In the genomic region with DNA sequence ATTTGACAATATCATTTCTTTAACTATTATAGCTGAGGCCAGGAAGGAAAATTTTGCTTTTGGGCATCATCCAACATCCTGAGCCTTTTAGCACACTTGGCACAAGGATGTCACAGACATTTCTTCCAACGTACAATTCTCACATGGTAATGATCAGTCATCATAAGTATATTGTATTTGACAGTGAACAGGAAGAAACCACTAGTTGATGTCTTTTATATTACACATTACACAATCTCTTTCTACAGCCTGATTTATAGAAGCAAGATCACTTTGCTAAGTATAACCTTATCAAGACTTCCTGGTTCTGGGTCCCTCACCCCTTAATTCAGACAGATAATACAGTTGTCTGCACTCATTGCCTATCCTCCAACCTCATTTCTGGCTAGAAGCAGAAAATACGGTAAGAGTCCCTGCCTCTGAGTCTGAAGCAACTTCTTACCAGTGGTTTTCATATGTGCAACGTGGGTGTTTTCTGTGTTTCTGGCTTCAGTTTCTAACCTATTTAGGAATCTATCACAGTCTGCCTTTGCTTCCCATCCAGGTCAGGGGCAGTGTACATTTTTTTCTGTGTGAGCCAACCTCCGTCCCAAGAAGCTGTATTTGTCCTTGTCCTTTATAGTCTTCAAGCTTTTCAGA, we compare ENCODE assay signal across 21 cellular contexts.
DNase-seq lines count a peak whose midpoint lies in the region; ATAC-seq, FAIRE-seq and TF ChIP-seq lines count a peak whose summit lies in the region.
"Had no signal": no experiment of that assay in that cellular context is flagged by ENCODE, and none has a peak within 500 bp of the region (broad histone marks: within the 10 kb centered on the region; RNA-seq: fewer than 3 reads in every experiment).

No MANE protein-coding gene starts in this region.

- H3K36me3 ChIP-seq in endothelial cell of umbilical vein (ENCODE audit: control insufficient read depth in 2 of 2, extremely low read depth in 1 of 2, insufficient read depth in 2 of 2, low read length in 2 of 2) = peaks cover 2 to 5% of the 10 kb centered on the region in 2 experiments

- H3K9me1 ChIP-seq in endothelial cell of umbilical vein (replicated peaks; ENCODE audit: control insufficient read depth, extremely low read depth, insufficient read depth, low read length) = no peaks in the 10 kb centered on the region

- no peak overlapping the region for H3K27ac ChIP-seq in endothelial cell of umbilical vein (ENCODE audit: insufficient read depth, low read depth, low read length)

- H3K27me3 ChIP-seq in endothelial cell of umbilical vein (ENCODE audit: control insufficient read depth in 2 of 2, insufficient read depth in 2 of 2, low read length in 2 of 2) = no peaks in the 10 kb centered on the region

- no peak overlapping the region for H3K4me3 ChIP-seq in endothelial cell of umbilical vein (replicated peaks in 1 of 3; ENCODE audit: insufficient read depth in 1 of 3, low read depth in 1 of 3, low read length in 3 of 3)

- POLR2A ChIA-PET in endothelial cell of umbilical vein (lab: Charles Lee) = no interaction called here

- TF ChIP-seq POLR2A in endothelial cell of umbilical vein (IDR thresholded peaks at IDR 0.05; ENCODE audit: low read depth, low read length) = no peak

- peaks cover 3% of the 10 kb centered on the region for H3K4me1 ChIP-seq in endothelial cell of umbilical vein (ENCODE audit: control insufficient read depth, extremely low read depth, insufficient read depth, low read length)

- peaks cover 20% of the 10 kb centered on the region for H3K36me3 Mint-ChIP-seq in nephron (ENCODE audit: low read depth)
- H3K36me3 Mint-ChIP-seq: activated naive CD4-positive, alpha-beta T cell treated with anti-CD3 and anti-CD28 coated beads, Interleukin-2, amount 10 ng/mL, durations not matched to agents 7 days and 5 days had no signal

- no peaks in the 10 kb centered on the region for H3K9me3 Mint-ChIP-seq in nephron
- H3K9me3 Mint-ChIP-seq: activated naive CD4-positive, alpha-beta T cell treated with anti-CD3 and anti-CD28 coated beads, Interleukin-2, amount 10 ng/mL, durations not matched to agents 7 days and 5 days; CD8-positive, alpha-beta memory T cell; HFFc6; T-cell had no signal

- intact Hi-C loops in endothelial cell of umbilical vein (cut with micrococcal nuclease) = loop anchor here (2.0 kb wide), 1 partner anchor 20 kb away; no protein-coding TSS in a partner anchor

- FAIRE-seq in endothelial cell of umbilical vein (lab: Jason Lieb, UNC) (no peak), frontal cortex (lab: Jason Lieb, UNC) (no peak)
- FAIRE-seq: G401.6, urothelium cell line had no signal

- peaks cover 43% of the 10 kb centered on the region for H3K4me1 Mint-ChIP-seq in nephron
- H3K4me1 Mint-ChIP-seq: activated naive CD4-positive, alpha-beta T cell treated with anti-CD3 and anti-CD28 coated beads, Interleukin-2, amount 10 ng/mL, durations not matched to agents 7 days and 5 days; CD8-positive, alpha-beta memory T cell; T-cell had no signal

- peak; percentile 2 for DNase-seq in GM03348 (ENCODE audit: low spot score)
- peak; percentile 63 for DNase-seq in endothelial cell of umbilical vein (ENCODE audit: low read depth, low spot score)
- no peak for DNase-seq in frontal cortex (ENCODE audit: low spot score in 2 of 2)
- no peak for DNase-seq in T1000 (lab: John Stamatoyannopoulos, UW)
- no peak for DNase-seq in GM19240 (ENCODE audit: insufficient read length, low spot score)
- DNase-seq: activated CD4-positive, alpha-beta T cell treated with anti-CD3 and anti-CD28 coated beads for 48 hours; activated naive CD4-positive, alpha-beta T cell treated with anti-CD3 and anti-CD28 coated beads, Interleukin-2, amount 10 ng/mL, durations not matched to agents 7 days and 5 days; CD8-positive, alpha-beta memory T cell; effector CD8-positive, alpha-beta T cell; HFFc6; Karpas-422; MV-4-11; NCI-H1694 treated with DMSO at 0.1 percent for 48 hours; posterior cingulate gyrus; SHP77; T-cell had no signal

- H3K9ac ChIP-seq in endothelial cell of umbilical vein (replicated peaks; ENCODE audit: extremely low read depth, insufficient read depth, low read length) = no peak overlapping the region

- H3K27ac Mint-ChIP-seq in nephron = peak overlapping the region in 2 of 3 experiments; percentile 26 to 35
- H3K27ac Mint-ChIP-seq: activated naive CD4-positive, alpha-beta T cell treated with anti-CD3 and anti-CD28 coated beads, Interleukin-2, amount 10 ng/mL, durations not matched to agents 7 days and 5 days; CD8-positive, alpha-beta memory T cell; HFFc6; T-cell had no signal

- H2AFZ ChIP-seq in endothelial cell of umbilical vein (ENCODE audit: low read depth, low read length) = no peak overlapping the region

- no peak overlapping the region for H3K4me2 ChIP-seq in endothelial cell of umbilical vein (ENCODE audit: insufficient read depth, low read length)

- no TSS peak for BruUV-seq in endothelial cell of umbilical vein (replicated peaks; lab: Mats Ljungman, UMichigan)

- no peak overlapping the region for H3K4me3 Mint-ChIP-seq in nephron
- H3K4me3 Mint-ChIP-seq: activated naive CD4-positive, alpha-beta T cell treated with anti-CD3 and anti-CD28 coated beads, Interleukin-2, amount 10 ng/mL, durations not matched to agents 7 days and 5 days; CD8-positive, alpha-beta memory T cell; HFFc6; T-cell had no signal

- no peaks in the 10 kb centered on the region for H3K79me2 ChIP-seq in endothelial cell of umbilical vein (ENCODE audit: control insufficient read depth, insufficient read depth, low read length)

- peaks cover 2% of the 10 kb centered on the region for H4K20me1 ChIP-seq in endothelial cell of umbilical vein (replicated peaks; ENCODE audit: control insufficient read depth, extremely low read depth, insufficient read depth, low read length)

- H3K27me3 Mint-ChIP-seq in nephron (ENCODE audit: low read depth) = no peaks in the 10 kb centered on the region
- H3K27me3 Mint-ChIP-seq: activated naive CD4-positive, alpha-beta T cell treated with anti-CD3 and anti-CD28 coated beads, Interleukin-2, amount 10 ng/mL, durations not matched to agents 7 days and 5 days; CD8-positive, alpha-beta memory T cell; T-cell had no signal

- CTCF ChIA-PET in endothelial cell of umbilical vein (lab: Charles Lee) = interaction anchor here (0.9 to 1.6 kb wide), 5 partner anchors 12 to 242 kb away, joined by 3 to 5 read pairs (median 4); no protein-coding TSS in a partner anchor

- peak; percentile 43 for ATAC-seq in HG02798 (IDR thresholded peaks at IDR 0.05; ENCODE audit: poor library complexity, unreplicated experiment)
- ATAC-seq: left lobe of liver, T-cell had no signal

- no peaks in the 10 kb centered on the region for H3K9me3 ChIP-seq in endothelial cell of umbilical vein (replicated peaks; ENCODE audit: control insufficient read depth, insufficient read depth, low read length)

- TF ChIP-seq CTCF in endothelial cell of umbilical vein (IDR thresholded peaks at IDR 0.05; ENCODE audit: extremely low read depth in 1 of 2, insufficient read depth in 1 of 2, low read depth in 1 of 2, low read length in 2 of 2) (no peak), nephron (IDR thresholded peaks at IDR 0.05; ENCODE audit: unreplicated experiment in 3 of 3) (no peak)

- dilution Hi-C loops in endothelial cell of umbilical vein (cut with MboI; ENCODE audit: extremely low pct_ligation_motif_present, low sequenced_read_pairs) = no loop called here

TF ChIP-seq in endothelial cell of umbilical vein, 7 proteins besides CTCF, POLR2A, EP300 and RAD21:
- TF ChIP-seq MYC (IDR thresholded peaks at IDR 0.05; ENCODE audit: low read depth, low read length) (no peak), MAX (IDR thresholded peaks at IDR 0.05; ENCODE audit: insufficient read depth, insufficient read length) (no peak), EZH2 (IDR thresholded peaks at IDR 0.05; ENCODE audit: borderline replicate concordance, low read depth, low read length, severe bottlenecking) (no peak), GATA2 (IDR thresholded peaks at IDR 0.05; ENCODE audit: insufficient read depth, insufficient read length, low read depth, low read length) (no peak), POLR2AphosphoS5 (IDR thresholded peaks at IDR 0.05; ENCODE audit: insufficient read depth, low read depth, low read length) (no peak), JUN (IDR thresholded peaks at IDR 0.05; ENCODE audit: borderline replicate concordance, insufficient read depth, insufficient read length, low read depth) (no peak), FOS (IDR thresholded peaks at IDR 0.05; ENCODE audit: borderline replicate concordance, insufficient read depth, low read length) (no peak)

Comparison
In these comparisons a context has a peak if more than half of its experiments do, and no peak if none do; other contexts are left out.
1. DNase-seq: peak in GM03348 (single experiment) and endothelial cell of umbilical vein (single experiment); none in frontal cortex (0 of 2), T1000 (single experiment) and GM19240 (single experiment).